ENCODE assay signal across 21 cellular contexts in the genomic region with DNA sequence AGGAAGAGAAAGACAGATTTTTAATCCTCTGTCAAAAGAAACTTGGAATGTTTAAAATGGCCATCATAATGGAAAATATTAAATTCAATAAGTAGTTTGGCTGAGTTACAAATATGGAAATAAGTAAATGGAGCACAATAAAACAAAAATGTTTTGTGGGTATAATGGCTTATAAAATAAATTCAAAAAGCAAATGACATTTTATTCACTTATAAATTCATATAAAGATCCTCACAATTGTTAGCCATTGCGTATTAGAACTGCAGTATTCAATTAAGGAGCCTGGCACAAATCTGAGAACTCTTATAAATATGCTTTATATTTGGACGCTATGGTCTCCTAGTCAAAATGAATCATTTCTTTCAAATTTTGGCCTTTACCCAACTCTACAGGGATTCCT.
"Had no signal": no experiment of that assay in that cellular context is flagged by ENCODE, and none has a peak within 500 bp of the region (broad histone marks: within the 10 kb centered on the region; RNA-seq: fewer than 3 reads in every experiment).

No MANE protein-coding gene starts in this region.

- DNase-seq: colonic mucosa; cortex of kidney; effector CD8-positive, alpha-beta T cell; effector memory CD8-positive, alpha-beta T cell; endodermal cell; erythroblast; esophagus squamous epithelium; foreskin fibroblast; foreskin melanocyte; gastrocnemius medialis; glutamatergic neuron; head of caudate nucleus; heart right ventricle; hippocampal formation; left cardiac atrium; left lung; left ventricle myocardium superior; lower lobe of right lung; mesenchymal stem cell; mucosa of descending colon had no signal

- H3K4me3 ChIP-seq: colonic mucosa, esophagus squamous epithelium, gastrocnemius medialis, heart right ventricle, left lung, lower lobe of right lung, mucosa of descending colon had no signal

- H3K36me3 ChIP-seq: colonic mucosa, esophagus squamous epithelium, gastrocnemius medialis, heart right ventricle, left lung, lower lobe of right lung had no signal

- H3K4me1 ChIP-seq: colonic mucosa, esophagus squamous epithelium, heart right ventricle, left lung, lower lobe of right lung had no signal

- H3K27me3 ChIP-seq: colonic mucosa, esophagus squamous epithelium, gastrocnemius medialis, heart right ventricle, left lung had no signal

- H3K9me3 ChIP-seq: colonic mucosa, esophagus squamous epithelium, gastrocnemius medialis, heart right ventricle, left lung, lower lobe of right lung, mucosa of descending colon had no signal

- H3K27ac ChIP-seq: colonic mucosa, epithelial cell of prostate, esophagus squamous epithelium, gastrocnemius medialis, heart right ventricle, left lung, lower lobe of right lung had no signal
